8 cellular contexts compared by ENCODE assay signal in the genomic region with DNA sequence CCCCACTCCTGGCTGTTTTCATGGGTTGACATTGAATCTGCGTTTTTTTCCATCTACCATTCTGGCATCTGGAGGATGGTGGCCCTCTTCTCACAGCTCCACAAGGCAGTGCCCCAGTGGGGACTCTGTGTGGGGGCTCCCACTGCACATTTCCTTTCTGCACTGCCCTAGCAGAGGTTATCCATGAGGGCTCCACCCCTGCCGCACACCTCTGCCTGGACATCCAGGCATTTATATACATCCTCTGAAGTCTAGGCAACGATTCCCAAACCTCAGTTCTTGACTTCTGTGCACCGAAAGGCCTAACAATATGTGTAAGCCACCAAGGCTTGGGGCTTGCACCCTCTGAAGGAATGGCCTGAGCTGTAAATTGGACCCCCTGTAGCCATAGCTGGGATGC.
"Had no signal": no experiment of that assay in that cellular context is flagged by ENCODE, and none has a peak within 500 bp of the region (broad histone marks: within the 10 kb centered on the region; RNA-seq: fewer than 3 reads in every experiment).

No MANE protein-coding gene starts in this region.

- H3K4me1 ChIP-seq: HAP-1 had no signal

- DNase-seq: H7, IMR-90, KG1 had no signal

- H3K36me3 ChIP-seq: HAP-1 had no signal

- H2AFZ ChIP-seq: GM23338 had no signal

- ATAC-seq: GM23338, HCT116, K562 had no signal

- FAIRE-seq: HTR-8/SVneo, K562 had no signal

- H3K4me2 ChIP-seq: GM23338 had no signal

- H3K4me3 ChIP-seq: GM23338, HAP-1, K562 had no signal

- H3K9me3 ChIP-seq: HAP-1 had no signal
